ENCODE assay signal across 8 cellular contexts in genomic region chr3:66938338-66938963, GRCh38. TPM values are rescaled to one million over a fixed set of nuclear protein-coding genes. Genes with fewer than 3 reads are reported as not detected.
DNase-seq lines count a peak whose midpoint lies in the region; ATAC-seq and TF ChIP-seq lines count a peak whose summit lies in the region.

No MANE protein-coding gene starts in this region.

- H3K36me3 Mint-ChIP-seq in CD4-positive, alpha-beta T cell (ENCODE audit: low read depth), result no peaks in the 10 kb centered on the region

- H3K9me3 Mint-ChIP-seq in CD4-positive, alpha-beta T cell, result no peaks in the 10 kb centered on the region

- TF ChIP-seq POLR2A in gastroesophageal sphincter (IDR thresholded peaks at IDR 0.05), result no peak

- no peak overlapping the region for H3K4me2 ChIP-seq in osteoblast (ENCODE audit: insufficient read depth, low read length)

- H3K4me1 ChIP-seq in gastroesophageal sphincter (no peaks in the 10 kb centered on the region), osteoblast (ENCODE audit: insufficient read depth, low read length) (no peaks in the 10 kb centered on the region)

- POLR2A ChIA-PET in CD4-positive, alpha-beta T cell (lab: Charles Lee), result interaction anchor here (0.6 kb wide), 2 partner anchors 686 to 1956 kb away, joined by 3 to 5 read pairs; no protein-coding TSS in a partner anchor

- H3K27me3 ChIP-seq in CD4-positive, alpha-beta T cell (ENCODE audit: control insufficient read depth, insufficient read depth, low read length), result no peaks in the 10 kb centered on the region
- H3K27me3 ChIP-seq in gastroesophageal sphincter, result peaks cover 3% of the 10 kb centered on the region
- H3K27me3 ChIP-seq in osteoblast (ENCODE audit: insufficient read depth, low read length), result no peaks in the 10 kb centered on the region

- 12 to 34% methylated on average over 4 to 5 of the region's 5 CpGs for WGBS in gastroesophageal sphincter (ENCODE audit: low coverage in 1 of 2), 2 donors

- H3K27me3 Mint-ChIP-seq in CD4-positive, alpha-beta T cell, result peaks cover 49% of the 10 kb centered on the region

- no peak overlapping the region for H3K4me3 Mint-ChIP-seq in CD4-positive, alpha-beta T cell

- TF ChIP-seq CTCF in CD4-positive, alpha-beta T cell (IDR thresholded peaks at IDR 0.05), result peak; percentile 72
- TF ChIP-seq CTCF in gastroesophageal sphincter (IDR thresholded peaks at IDR 0.05) (peak; percentile 26 to 75 (median 36)), osteoblast (IDR thresholded peaks at IDR 0.05; ENCODE audit: extremely low read depth, low read depth, low read length) (peak; percentile 73)

- TF ChIP-seq EP300 in gastroesophageal sphincter (IDR thresholded peaks at IDR 0.05), result no peak

- ATAC-seq in CD4-positive, alpha-beta T cell (ENCODE audit: poor library complexity), result no peak
- ATAC-seq in GM18508 (IDR thresholded peaks at IDR 0.05; ENCODE audit: insufficient read depth, unreplicated experiment) (peak; percentile 77), HG03135 (IDR thresholded peaks at IDR 0.05; ENCODE audit: unreplicated experiment) (peak; percentile 67), gastroesophageal sphincter (no peak)

- no peak overlapping the region for H3K27ac ChIP-seq in CD4-positive, alpha-beta T cell (ENCODE audit: low read depth, low read length)
- no peak overlapping the region for H3K27ac ChIP-seq in gastroesophageal sphincter
- H3K27ac ChIP-seq in osteoblast (ENCODE audit: low read depth, low read length), result no peak overlapping the region

- no peaks in the 10 kb centered on the region for H3K9me3 ChIP-seq in CD4-positive, alpha-beta T cell (ENCODE audit: control insufficient read depth, low read length)
- H3K9me3 ChIP-seq in gastroesophageal sphincter (no peaks in the 10 kb centered on the region), osteoblast (ENCODE audit: low read depth, low read length) (no peaks in the 10 kb centered on the region)

- H3K4me3 ChIP-seq in gastroesophageal sphincter (no peak overlapping the region), osteoblast (ENCODE audit: insufficient read depth, low read length) (no peak overlapping the region)

- H3K4me1 Mint-ChIP-seq in CD4-positive, alpha-beta T cell (ENCODE audit: low read depth), result no peaks in the 10 kb centered on the region

- peak in 6 of 10 experiments; percentile 0 to 5 (median 1) for DNase-seq in CD4-positive, alpha-beta T cell
- peak; percentile 37 for DNase-seq in NCI-H345 (lab: John Stamatoyannopoulos, UW)
- DNase-seq in activated CD4-positive, alpha-beta T cell treated with anti-CD3 and anti-CD28 coated beads, Interleukin-2, amount 50 U/mL, for 48 hours, result peak; percentile 6 to 13
- DNase-seq in osteoblast (ENCODE audit: insufficient read length, low spot score, missing footprints), result no peak
- no peak for DNase-seq in NK-92 treated with Interleukin-12 subunit alpha and Interleukin-12 subunit beta, amount 100 ng/mL, for 24 hours (lab: John Stamatoyannopoulos, UW)

- H3K36me3 ChIP-seq in gastroesophageal sphincter (no peaks in the 10 kb centered on the region), osteoblast (ENCODE audit: insufficient read depth, low read length) (no peaks in the 10 kb centered on the region)

- no peak overlapping the region for H2AFZ ChIP-seq in osteoblast (ENCODE audit: low read length)

- H4K20me1 ChIP-seq in osteoblast (ENCODE audit: insufficient read depth, low read length), result no peaks in the 10 kb centered on the region

- intact Hi-C loops in CD4-positive, alpha-beta T cell (cut with DNase I, micrococcal nuclease), result loop anchor here (1.0 to 5.0 kb wide), 3 partner anchors 1939 to 1955 kb away; no protein-coding TSS in a partner anchor

- H3K79me2 ChIP-seq in osteoblast (ENCODE audit: insufficient read depth, low read length), result no peaks in the 10 kb centered on the region

- H3K27ac Mint-ChIP-seq in CD4-positive, alpha-beta T cell, result no peak overlapping the region

- CTCF ChIA-PET in CD4-positive, alpha-beta T cell (lab: Charles Lee), result interaction anchor here (0.6 to 1.3 kb wide), 3 partner anchors 1936 to 1956 kb away, joined by 3 to 4 read pairs (median 3); no protein-coding TSS in a partner anchor

RNA-seq across cellular contexts. Expression of gene KBTBD8, which starts 59.7 kb away (rescaled TPM):
- total RNA-seq in CD4-positive, alpha-beta T cell, result 1 to 10 TPM; 7.1 to 7.7 TPM
- total RNA-seq in gastroesophageal sphincter, result 1 to 10 TPM; 1.1 to 5.4 (median 3.2) TPM
- 1.1 and 3.8 TPM in 2 replicates for total RNA-seq in osteoblast

Comparison
In these comparisons a context has a peak if more than half of its experiments do, and no peak if none do; other contexts are left out.
1. ATAC-seq: peak in GM18508 (single experiment) and HG03135 (single experiment); none in CD4-positive, alpha-beta T cell (single experiment) and gastroesophageal sphincter (single experiment).
2. DNase-seq: peak in CD4-positive, alpha-beta T cell (6 of 10), NCI-H345 (single experiment) and activated CD4-positive, alpha-beta T cell treated with anti-CD3 and anti-CD28 coated beads, Interleukin-2, amount 50 U/mL, for 48 hours (2 of 2); none in osteoblast (single experiment) and NK-92 treated with Interleukin-12 subunit alpha and Interleukin-12 subunit beta, amount 100 ng/mL, for 24 hours (single experiment).
3. Peak in every context shown above with its lines, with median percentiles within 50 percentile points of each other: CTCF ChIP-seq.